In the genomic region with DNA sequence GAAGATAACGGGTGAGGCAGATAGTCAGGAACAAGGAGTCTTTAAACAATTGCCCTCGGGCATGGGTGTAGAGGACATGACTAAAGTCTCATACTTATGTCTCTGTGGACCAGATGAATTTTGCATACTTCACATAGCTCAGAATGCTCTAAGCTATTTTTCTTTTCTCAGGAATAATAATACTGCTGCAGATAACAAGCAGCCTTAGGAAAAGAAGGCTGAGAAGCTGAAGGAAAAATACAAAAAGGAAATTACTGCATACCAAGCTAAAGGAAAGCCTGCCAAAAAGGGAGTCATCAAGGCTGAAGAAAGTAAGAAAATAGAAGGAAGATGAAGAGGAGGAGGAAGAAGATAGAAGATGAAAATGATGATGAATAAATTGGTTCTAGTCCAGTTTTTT, we compare ENCODE assay signal across 13 cellular contexts. TPM values are rescaled to one million over a fixed set of nuclear protein-coding genes. Genes with fewer than 3 reads are reported as not detected.
DNase-seq lines count a peak whose midpoint lies in the region; FAIRE-seq and TF ChIP-seq lines count a peak whose summit lies in the region.
"Had no signal": no experiment of that assay in that cellular context is flagged by ENCODE, and none has a peak within 500 bp of the region (broad histone marks: within the 10 kb centered on the region; RNA-seq: fewer than 3 reads in every experiment).

No MANE protein-coding gene starts in this region.

- H3K4me3 ChIP-seq in AG09309 (ENCODE audit: control insufficient read depth, low read depth, low read length) (no peak overlapping the region), brain microvascular endothelial cell (ENCODE audit: low read depth, low read length) (no peak overlapping the region), BE2C (ENCODE audit: low read depth, low read length) (no peak overlapping the region)
- H3K4me3 ChIP-seq: ovary had no signal

- TF ChIP-seq CTCF in AG09309 (IDR thresholded peaks at IDR 0.05; ENCODE audit: control insufficient read depth, insufficient read depth, low read depth, low read length, missing control alignments): no peak
- TF ChIP-seq CTCF in brain microvascular endothelial cell (IDR thresholded peaks at IDR 0.05; ENCODE audit: low read depth, low read length, missing control alignments): no peak
- no peak for TF ChIP-seq CTCF in D721Med (IDR thresholded peaks at IDR 0.05; ENCODE audit: insufficient read depth, missing control alignments)
- TF ChIP-seq CTCF in BE2C (IDR thresholded peaks at IDR 0.05; ENCODE audit: low read depth, low read length): no peak

- no peak for FAIRE-seq in D721Med (lab: Jason Lieb, UNC)

- H3K36me3 ChIP-seq in brain microvascular endothelial cell (replicated peaks) (no peaks in the 10 kb centered on the region), BE2C (no peaks in the 10 kb centered on the region)
- H3K36me3 ChIP-seq: ovary had no signal

- in situ Hi-C loops in brain microvascular endothelial cell (cut with HindIII; ENCODE audit: low pct_ligation_motif_present, low sequenced_read_pairs): no loop called here

- H3K27me3 ChIP-seq in brain microvascular endothelial cell (replicated peaks) (no peaks in the 10 kb centered on the region), BE2C (no peaks in the 10 kb centered on the region)
- H3K27me3 ChIP-seq: ovary had no signal

- H3K27ac ChIP-seq in brain microvascular endothelial cell: peak overlapping the region; percentile 90
- H3K27ac ChIP-seq: ovary had no signal

- peak; percentile 82 for DNase-seq in AG09309 (ENCODE audit: low read depth)
- DNase-seq in LHCN-M2 (ENCODE audit: low read depth): peak; percentile 44
- peak; percentile 81 for DNase-seq in brain microvascular endothelial cell
- peak; percentile 86 for DNase-seq in iris pigment epithelial cell (ENCODE audit: low read depth)
- DNase-seq in D721Med (ENCODE audit: insufficient read length, low spot score): no peak
- DNase-seq in BE2C: no peak
- DNase-seq in SW480 (ENCODE audit: low spot score): no peak
- no peak for DNase-seq in NCI-H2107 treated with DMSO at 0.1 percent for 48 hours (lab: John Stamatoyannopoulos, UW; ENCODE audit: unreplicated experiment)
- DNase-seq: hypothalamus; NCI-H2171; ovary; stimulated activated CD8-positive, alpha-beta memory T cell treated with anti-CD3 and anti-CD28 coated beads, Interleukin-4, amount 100 ng/mL, for 48 hours had no signal

- H3K4me1 ChIP-seq in BE2C: no peaks in the 10 kb centered on the region

- no peaks in the 10 kb centered on the region for H3K9me3 ChIP-seq in BE2C
- H3K9me3 ChIP-seq: ovary had no signal

RNA-seq across cellular contexts. Expression of a gene that starts 13.4 kb away (rescaled TPM):
- 6.3 and 7.3 TPM in 2 replicates for total RNA-seq in LHCN-M2 (2014; rRNA removed)
- 8.8 TPM for polyA plus RNA-seq in LHCN-M2 (2012)
- 6.1 TPM for polyA plus RNA-seq in BE2C (2012; ENCODE audit: insufficient read depth, insufficient read length, low read depth)

RNA-seq across cellular contexts. Expression of a gene that starts 57.8 kb away (rescaled TPM):
- not detected in 2 replicates for total RNA-seq in LHCN-M2 (2014; rRNA removed)
- not detected for polyA plus RNA-seq in LHCN-M2 (2012)
- polyA plus RNA-seq in BE2C (2012; ENCODE audit: insufficient read depth, insufficient read length, low read depth): 16.5 TPM
- total RNA-seq: lung microvascular endothelial cell, ovary had no signal
- polyA plus RNA-seq: ovary had no signal

Comparison
In these comparisons a context has a peak if more than half of its experiments do, and no peak if none do; other contexts are left out.
1. DNase-seq: peak in AG09309 (single experiment), LHCN-M2 (single experiment), brain microvascular endothelial cell (single experiment) and iris pigment epithelial cell (single experiment); none in D721Med (single experiment), BE2C (single experiment), SW480 (single experiment) and NCI-H2107 treated with DMSO at 0.1 percent for 48 hours (single experiment).